ENCODE assay signal across 1 cellular context in the genomic region with DNA sequence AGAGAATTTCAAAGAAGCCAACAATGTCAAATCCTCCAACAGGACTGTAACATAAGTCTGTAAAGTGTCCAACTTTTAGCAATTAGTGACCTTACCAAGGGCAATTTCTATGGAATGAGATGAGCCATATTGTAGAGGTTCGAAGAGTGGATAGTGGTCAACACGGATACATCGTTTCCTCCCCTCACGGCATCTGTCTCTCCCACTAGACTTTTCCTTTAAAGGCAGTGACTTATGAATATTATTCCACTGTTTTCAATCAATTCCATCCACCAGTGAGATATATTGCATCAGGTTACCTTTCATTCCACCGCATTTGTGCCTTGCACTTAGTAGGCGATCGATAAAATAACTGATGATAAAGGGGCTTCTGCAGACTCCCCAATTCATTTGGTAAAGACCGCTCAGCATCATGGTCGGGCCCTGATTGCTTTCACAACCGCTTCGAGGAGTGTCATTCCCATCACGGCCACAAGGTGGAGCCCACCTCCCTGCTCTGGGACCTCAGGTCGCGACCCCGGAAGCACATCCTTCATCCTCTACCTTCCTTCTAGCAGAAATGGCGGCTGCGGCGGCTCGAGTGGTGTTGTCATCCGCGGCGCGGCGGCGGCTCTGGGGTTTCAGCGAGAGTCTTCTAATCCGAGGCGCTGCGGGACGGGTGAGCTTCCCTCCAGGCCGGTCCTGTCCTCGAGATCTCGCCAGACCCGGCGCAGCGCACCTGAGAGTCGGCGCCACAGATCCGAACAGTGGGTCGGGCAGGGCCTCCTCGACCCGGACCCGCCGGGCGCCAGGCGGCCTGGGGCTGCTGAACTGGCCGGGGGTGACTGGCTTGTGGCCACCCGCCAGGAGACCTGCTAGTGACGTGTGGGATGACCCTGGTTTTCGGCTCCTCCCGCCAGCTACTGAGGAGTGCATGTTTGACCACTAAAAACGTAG.
A peak's percentile ranks its signal among the peaks of the same experiment; 100 is the strongest.
TF ChIP-seq lines count a peak whose summit lies in the region.

A gene with protein sequence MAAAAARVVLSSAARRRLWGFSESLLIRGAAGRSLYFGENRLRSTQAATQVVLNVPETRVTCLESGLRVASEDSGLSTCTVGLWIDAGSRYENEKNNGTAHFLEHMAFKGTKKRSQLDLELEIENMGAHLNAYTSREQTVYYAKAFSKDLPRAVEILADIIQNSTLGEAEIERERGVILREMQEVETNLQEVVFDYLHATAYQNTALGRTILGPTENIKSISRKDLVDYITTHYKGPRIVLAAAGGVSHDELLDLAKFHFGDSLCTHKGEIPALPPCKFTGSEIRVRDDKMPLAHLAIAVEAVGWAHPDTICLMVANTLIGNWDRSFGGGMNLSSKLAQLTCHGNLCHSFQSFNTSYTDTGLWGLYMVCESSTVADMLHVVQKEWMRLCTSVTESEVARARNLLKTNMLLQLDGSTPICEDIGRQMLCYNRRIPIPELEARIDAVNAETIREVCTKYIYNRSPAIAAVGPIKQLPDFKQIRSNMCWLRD (plus strand): TSS at position 535 of the 936 bp plus-strand sequence. CDS start 25 bp downstream, at position 560.

TF ChIP-seq in K562, 482 proteins besides CTCF, POLR2A, EP300 and RAD21 (continued from another document and continues in another):
- TF ChIP-seq, protein P1, sequence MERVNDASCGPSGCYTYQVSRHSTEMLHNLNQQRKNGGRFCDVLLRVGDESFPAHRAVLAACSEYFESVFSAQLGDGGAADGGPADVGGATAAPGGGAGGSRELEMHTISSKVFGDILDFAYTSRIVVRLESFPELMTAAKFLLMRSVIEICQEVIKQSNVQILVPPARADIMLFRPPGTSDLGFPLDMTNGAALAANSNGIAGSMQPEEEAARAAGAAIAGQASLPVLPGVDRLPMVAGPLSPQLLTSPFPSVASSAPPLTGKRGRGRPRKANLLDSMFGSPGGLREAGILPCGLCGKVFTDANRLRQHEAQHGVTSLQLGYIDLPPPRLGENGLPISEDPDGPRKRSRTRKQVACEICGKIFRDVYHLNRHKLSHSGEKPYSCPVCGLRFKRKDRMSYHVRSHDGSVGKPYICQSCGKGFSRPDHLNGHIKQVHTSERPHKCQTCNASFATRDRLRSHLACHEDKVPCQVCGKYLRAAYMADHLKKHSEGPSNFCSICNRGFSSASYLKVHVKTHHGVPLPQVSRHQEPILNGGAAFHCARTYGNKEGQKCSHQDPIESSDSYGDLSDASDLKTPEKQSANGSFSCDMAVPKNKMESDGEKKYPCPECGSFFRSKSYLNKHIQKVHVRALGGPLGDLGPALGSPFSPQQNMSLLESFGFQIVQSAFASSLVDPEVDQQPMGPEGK (CRISPR knock-in tag; IDR thresholded peaks at IDR 0.05; ENCODE audit: borderline replicate concordance): no peak
- no peak for TF ChIP-seq ZNF696 (CRISPR knock-in tag; conservative IDR thresholded peaks at IDR 0.05)
- TF ChIP-seq, protein P2, sequence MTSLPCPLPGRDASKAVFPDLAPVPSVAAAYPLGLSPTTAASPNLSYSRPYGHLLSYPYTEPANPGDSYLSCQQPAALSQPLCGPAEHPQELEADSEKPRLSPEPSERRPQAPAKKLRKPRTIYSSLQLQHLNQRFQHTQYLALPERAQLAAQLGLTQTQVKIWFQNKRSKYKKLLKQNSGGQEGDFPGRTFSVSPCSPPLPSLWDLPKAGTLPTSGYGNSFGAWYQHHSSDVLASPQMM (CRISPR knock-in tag; IDR thresholded peaks at IDR 0.05): no peak
- TF ChIP-seq CEBPG (CRISPR knock-in tag; IDR thresholded peaks at IDR 0.05): peak; percentile 65; the same call in 1 of the 2 replicates
- peak; percentile 33 to 74; a peak in 3 of 4 replicates for TF ChIP-seq CEBPG (tag; conservative IDR thresholded peaks at IDR 0.05 in 1 of 2, IDR thresholded peaks at IDR 0.05 in 1 of 2)
- TF ChIP-seq NR2F6 (CRISPR knock-in tag; IDR thresholded peaks at IDR 0.05): no peak
- peak; percentile 89 for TF ChIP-seq ILF3 (IDR thresholded peaks at IDR 0.05; ENCODE audit: borderline replicate concordance)
- TF ChIP-seq NCOA2 (IDR thresholded peaks at IDR 0.05; ENCODE audit: partially characterized antibody in 2 of 2): no peak
- TF ChIP-seq MYNN (IDR thresholded peaks at IDR 0.05): no peak; the same call in 1 of the 2 replicates
- no peak for TF ChIP-seq MYNN (CRISPR knock-in tag; IDR thresholded peaks at IDR 0.05)
- TF ChIP-seq HDAC6 (IDR thresholded peaks at IDR 0.05; ENCODE audit: low read depth, low read length): no peak
- peak; percentile 95 for TF ChIP-seq SIN3B (IDR thresholded peaks at IDR 0.05; ENCODE audit: low read depth)
- peak; percentile 75 for TF ChIP-seq ETV1 (tag; conservative IDR thresholded peaks at IDR 0.05; ENCODE audit: low read depth)
- no peak for TF ChIP-seq ILK (tag; IDR thresholded peaks at IDR 0.05; ENCODE audit: borderline replicate concordance, low read depth)
- TF ChIP-seq, protein P3, sequence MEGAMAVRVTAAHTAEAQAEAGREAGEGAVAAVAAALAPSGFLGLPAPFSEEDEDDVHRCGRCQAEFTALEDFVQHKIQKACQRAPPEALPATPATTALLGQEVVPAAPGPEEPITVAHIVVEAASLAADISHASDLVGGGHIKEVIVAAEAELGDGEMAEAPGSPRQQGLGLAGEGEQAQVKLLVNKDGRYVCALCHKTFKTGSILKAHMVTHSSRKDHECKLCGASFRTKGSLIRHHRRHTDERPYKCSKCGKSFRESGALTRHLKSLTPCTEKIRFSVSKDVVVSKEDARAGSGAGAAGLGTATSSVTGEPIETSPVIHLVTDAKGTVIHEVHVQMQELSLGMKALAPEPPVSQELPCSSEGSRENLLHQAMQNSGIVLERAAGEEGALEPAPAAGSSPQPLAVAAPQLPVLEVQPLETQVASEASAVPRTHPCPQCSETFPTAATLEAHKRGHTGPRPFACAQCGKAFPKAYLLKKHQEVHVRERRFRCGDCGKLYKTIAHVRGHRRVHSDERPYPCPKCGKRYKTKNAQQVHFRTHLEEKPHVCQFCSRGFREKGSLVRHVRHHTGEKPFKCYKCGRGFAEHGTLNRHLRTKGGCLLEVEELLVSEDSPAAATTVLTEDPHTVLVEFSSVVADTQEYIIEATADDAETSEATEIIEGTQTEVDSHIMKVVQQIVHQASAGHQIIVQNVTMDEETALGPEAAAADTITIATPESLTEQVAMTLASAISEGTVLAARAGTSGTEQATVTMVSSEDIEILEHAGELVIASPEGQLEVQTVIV (CRISPR knock-in tag; IDR thresholded peaks at IDR 0.05; ENCODE audit: borderline replicate concordance): 0 out of 2 replicates have a peak, but pooled peaks have one; percentile 10
- peak; percentile 53 for TF ChIP-seq ZNF239 (CRISPR knock-in tag; IDR thresholded peaks at IDR 0.05)
- no peak for TF ChIP-seq TAL1 (IDR thresholded peaks at IDR 0.05)
- TF ChIP-seq, protein P4, sequence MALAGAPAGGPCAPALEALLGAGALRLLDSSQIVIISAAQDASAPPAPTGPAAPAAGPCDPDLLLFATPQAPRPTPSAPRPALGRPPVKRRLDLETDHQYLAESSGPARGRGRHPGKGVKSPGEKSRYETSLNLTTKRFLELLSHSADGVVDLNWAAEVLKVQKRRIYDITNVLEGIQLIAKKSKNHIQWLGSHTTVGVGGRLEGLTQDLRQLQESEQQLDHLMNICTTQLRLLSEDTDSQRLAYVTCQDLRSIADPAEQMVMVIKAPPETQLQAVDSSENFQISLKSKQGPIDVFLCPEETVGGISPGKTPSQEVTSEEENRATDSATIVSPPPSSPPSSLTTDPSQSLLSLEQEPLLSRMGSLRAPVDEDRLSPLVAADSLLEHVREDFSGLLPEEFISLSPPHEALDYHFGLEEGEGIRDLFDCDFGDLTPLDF (CRISPR knock-in tag; IDR thresholded peaks at IDR 0.05): 0 out of 2 replicates have a peak, but pooled peaks have one; percentile 60
- no peak for TF ChIP-seq ZNF436 (CRISPR knock-in tag; IDR thresholded peaks at IDR 0.05)
- TF ChIP-seq LCOR (CRISPR knock-in tag; IDR thresholded peaks at IDR 0.05): peak; percentile 83
- 0 out of 2 replicates have a peak, but pooled peaks have one; percentile 31 for TF ChIP-seq NCOA1 (IDR thresholded peaks at IDR 0.05; ENCODE audit: low read depth)
- TF ChIP-seq KDM4B (IDR thresholded peaks at IDR 0.05; ENCODE audit: borderline replicate concordance in 2 of 2, low read depth in 1 of 2): peak in 1 of 2 experiments; percentile 77; a peak in 1 of 4 replicates
- peak; percentile 2; the same call in 1 of the 2 replicates for TF ChIP-seq RUNX1 (IDR thresholded peaks at IDR 0.05; ENCODE audit: low read depth)
- TF ChIP-seq CEBPB (tag; IDR thresholded peaks at IDR 0.05): peak; percentile 93
- TF ChIP-seq, protein P5, sequence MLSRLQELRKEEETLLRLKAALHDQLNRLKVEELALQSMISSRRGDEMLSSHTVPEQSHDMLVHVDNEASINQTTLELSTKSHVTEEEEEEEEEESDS (CRISPR knock-in tag; IDR thresholded peaks at IDR 0.05): no peak
- no peak for TF ChIP-seq BCL6 (CRISPR knock-in tag; IDR thresholded peaks at IDR 0.05)
- TF ChIP-seq PTBP1 (IDR thresholded peaks at IDR 0.05; ENCODE audit: low read depth, low read length): no peak
- no peak for TF ChIP-seq PTRF (tag; IDR thresholded peaks at IDR 0.05)
- TF ChIP-seq NFRKB (IDR thresholded peaks at IDR 0.05; ENCODE audit: low read depth): peak; percentile 97
- TF ChIP-seq, protein P6, sequence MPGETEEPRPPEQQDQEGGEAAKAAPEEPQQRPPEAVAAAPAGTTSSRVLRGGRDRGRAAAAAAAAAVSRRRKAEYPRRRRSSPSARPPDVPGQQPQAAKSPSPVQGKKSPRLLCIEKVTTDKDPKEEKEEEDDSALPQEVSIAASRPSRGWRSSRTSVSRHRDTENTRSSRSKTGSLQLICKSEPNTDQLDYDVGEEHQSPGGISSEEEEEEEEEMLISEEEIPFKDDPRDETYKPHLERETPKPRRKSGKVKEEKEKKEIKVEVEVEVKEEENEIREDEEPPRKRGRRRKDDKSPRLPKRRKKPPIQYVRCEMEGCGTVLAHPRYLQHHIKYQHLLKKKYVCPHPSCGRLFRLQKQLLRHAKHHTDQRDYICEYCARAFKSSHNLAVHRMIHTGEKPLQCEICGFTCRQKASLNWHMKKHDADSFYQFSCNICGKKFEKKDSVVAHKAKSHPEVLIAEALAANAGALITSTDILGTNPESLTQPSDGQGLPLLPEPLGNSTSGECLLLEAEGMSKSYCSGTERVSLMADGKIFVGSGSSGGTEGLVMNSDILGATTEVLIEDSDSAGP (CRISPR knock-in tag; IDR thresholded peaks at IDR 0.05): no peak
- TF ChIP-seq ZNF586 (CRISPR knock-in tag; conservative IDR thresholded peaks at IDR 0.05): no peak
- 0 out of 2 replicates have a peak, but pooled peaks have one; percentile 58 for TF ChIP-seq SMAD3 (CRISPR knock-in tag; conservative IDR thresholded peaks at IDR 0.05)
- TF ChIP-seq, protein P7, sequence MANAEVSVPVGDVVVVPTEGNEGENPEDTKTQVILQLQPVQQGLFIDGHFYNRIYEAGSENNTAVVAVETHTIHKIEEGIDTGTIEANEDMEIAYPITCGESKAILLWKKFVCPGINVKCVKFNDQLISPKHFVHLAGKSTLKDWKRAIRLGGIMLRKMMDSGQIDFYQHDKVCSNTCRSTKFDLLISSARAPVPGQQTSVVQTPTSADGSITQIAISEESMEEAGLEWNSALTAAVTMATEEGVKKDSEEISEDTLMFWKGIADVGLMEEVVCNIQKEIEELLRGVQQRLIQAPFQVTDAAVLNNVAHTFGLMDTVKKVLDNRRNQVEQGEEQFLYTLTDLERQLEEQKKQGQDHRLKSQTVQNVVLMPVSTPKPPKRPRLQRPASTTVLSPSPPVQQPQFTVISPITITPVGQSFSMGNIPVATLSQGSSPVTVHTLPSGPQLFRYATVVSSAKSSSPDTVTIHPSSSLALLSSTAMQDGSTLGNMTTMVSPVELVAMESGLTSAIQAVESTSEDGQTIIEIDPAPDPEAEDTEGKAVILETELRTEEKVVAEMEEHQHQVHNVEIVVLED (CRISPR knock-in tag; IDR thresholded peaks at IDR 0.05): peak; percentile 29; the same call in 1 of the 2 replicates
- peak; percentile 93; the same call in 1 of the 2 replicates for TF ChIP-seq FOXK1 (CRISPR knock-in tag; IDR thresholded peaks at IDR 0.05; ENCODE audit: borderline replicate concordance)
- peak; percentile 95 for TF ChIP-seq PHF8 (IDR thresholded peaks at IDR 0.05; ENCODE audit: borderline replicate concordance, low read length)
- TF ChIP-seq, protein P8, sequence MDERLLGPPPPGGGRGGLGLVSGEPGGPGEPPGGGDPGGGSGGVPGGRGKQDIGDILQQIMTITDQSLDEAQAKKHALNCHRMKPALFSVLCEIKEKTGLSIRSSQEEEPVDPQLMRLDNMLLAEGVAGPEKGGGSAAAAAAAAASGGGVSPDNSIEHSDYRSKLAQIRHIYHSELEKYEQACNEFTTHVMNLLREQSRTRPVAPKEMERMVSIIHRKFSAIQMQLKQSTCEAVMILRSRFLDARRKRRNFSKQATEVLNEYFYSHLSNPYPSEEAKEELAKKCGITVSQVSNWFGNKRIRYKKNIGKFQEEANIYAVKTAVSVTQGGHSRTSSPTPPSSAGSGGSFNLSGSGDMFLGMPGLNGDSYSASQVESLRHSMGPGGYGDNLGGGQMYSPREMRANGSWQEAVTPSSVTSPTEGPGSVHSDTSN (CRISPR knock-in tag; IDR thresholded peaks at IDR 0.05; ENCODE audit: low read depth): no peak
- TF ChIP-seq, protein P8 (tag; conservative IDR thresholded peaks at IDR 0.05; ENCODE audit: low read depth): no peak
- peak; percentile 38; the same call in 1 of the 2 replicates for TF ChIP-seq NBN (IDR thresholded peaks at IDR 0.05; ENCODE audit: low read depth)
- no peak for TF ChIP-seq ZNF217 (CRISPR knock-in tag; IDR thresholded peaks at IDR 0.05)
- no peak for TF ChIP-seq HNRNPL (IDR thresholded peaks at IDR 0.05; ENCODE audit: low read depth, low read length)
- no peak; the same call in 1 of the 2 replicates for TF ChIP-seq ZNF75A (CRISPR knock-in tag; IDR thresholded peaks at IDR 0.05)
